ENCODE assay signal across 3 cellular contexts in genomic region chr1:109331113-109331512, GRCh38.
TF ChIP-seq lines count a peak whose summit lies in the region.

No MANE protein-coding gene starts in this region.

TF ChIP-seq in HepG2, 621 proteins besides CTCF, POLR2A, EP300 and RAD21:
- TF ChIP-seq EZH2 (conservative IDR thresholded peaks at IDR 0.05; ENCODE audit: low read depth, low read length), result no peak
- no peak for TF ChIP-seq MEIS2 (CRISPR knock-in tag; IDR thresholded peaks at IDR 0.05)
- TF ChIP-seq SAP130 (CRISPR knock-in tag; IDR thresholded peaks at IDR 0.05; ENCODE audit: low read depth), result no peak
- no peak for TF ChIP-seq SIX4 (CRISPR knock-in tag; IDR thresholded peaks at IDR 0.05)
- no peak for TF ChIP-seq ZBTB33 (CRISPR knock-in tag; IDR thresholded peaks at IDR 0.05)
- no peak for TF ChIP-seq SP2 (CRISPR knock-in tag; IDR thresholded peaks at IDR 0.05)
- TF ChIP-seq HNRNPK (IDR thresholded peaks at IDR 0.05; ENCODE audit: low read depth, low read length, poor library complexity, severe bottlenecking), result no peak
- no peak for TF ChIP-seq BCL6 (CRISPR knock-in tag; IDR thresholded peaks at IDR 0.05)
- TF ChIP-seq ZIK1 (CRISPR knock-in tag; IDR thresholded peaks at IDR 0.05; ENCODE audit: borderline replicate concordance, low read depth), result no peak
- TF ChIP-seq ZBTB8A (CRISPR knock-in tag; IDR thresholded peaks at IDR 0.05; ENCODE audit: borderline replicate concordance, low read depth), result no peak
- TF ChIP-seq NCOA2 (CRISPR knock-in tag; IDR thresholded peaks at IDR 0.05), result no peak

TF ChIP-seq in HEK293, 187 proteins besides CTCF, POLR2A, EP300 and RAD21:
- TF ChIP-seq ZNF785 (tag by site-specific recombination; IDR thresholded peaks at IDR 0.05) (no peak), ZNF174 (tag by site-specific recombination; IDR thresholded peaks at IDR 0.05) (no peak), SCRT1 (tag by site-specific recombination; IDR thresholded peaks at IDR 0.05; ENCODE audit: borderline replicate concordance) (no peak), ZBTB26 (tag by site-specific recombination; optimal IDR thresholded peaks at IDR 0.05) (no peak), SETDB1 (IDR thresholded peaks at IDR 0.05; ENCODE audit: insufficient read length, low read length) (peak; percentile 69), ZNF362 (tag by site-specific recombination; IDR thresholded peaks at IDR 0.05) (no peak), ZSCAN16 (tag by site-specific recombination; IDR thresholded peaks at IDR 0.05) (no peak), ZNF449 (tag by site-specific recombination; IDR thresholded peaks at IDR 0.05) (no peak), ZNF391 (tag by site-specific recombination; IDR thresholded peaks at IDR 0.05; ENCODE audit: borderline replicate concordance, low read depth) (no peak), ZNF169 (tag by site-specific recombination; IDR thresholded peaks at IDR 0.05) (no peak), ZSCAN5A (tag by site-specific recombination; IDR thresholded peaks at IDR 0.05) (no peak), ZNF521 (tag by site-specific recombination; IDR thresholded peaks at IDR 0.05) (no peak), ZNF366 (tag by site-specific recombination; conservative IDR thresholded peaks at IDR 0.05) (no peak), ZNF211 (tag by site-specific recombination; IDR thresholded peaks at IDR 0.05; ENCODE audit: low read depth) (peak; percentile 70; the same call in 1 of the 2 replicates), ZNF132 (tag by site-specific recombination; IDR thresholded peaks at IDR 0.05; ENCODE audit: borderline replicate concordance) (no peak), ZNF664 (tag by site-specific recombination; IDR thresholded peaks at IDR 0.05) (peak; percentile 89), ZNF501 (tag by site-specific recombination; IDR thresholded peaks at IDR 0.05) (no peak)

TF ChIP-seq in K562, 482 proteins besides CTCF, POLR2A, EP300 and RAD21:
- TF ChIP-seq NELFE (IDR thresholded peaks at IDR 0.05; ENCODE audit: insufficient read depth, insufficient read length) (no peak), JUND (IDR thresholded peaks at IDR 0.05; ENCODE audit: borderline replicate concordance, low read depth, low read length) (no peak), JUND (tag; IDR thresholded peaks at IDR 0.05; ENCODE audit: borderline replicate concordance, low read depth, low read length) (no peak), CHAMP1 (IDR thresholded peaks at IDR 0.05) (0 out of 2 replicates have a peak, but pooled peaks have one; percentile 49), CBX3 (IDR thresholded peaks at IDR 0.05; ENCODE audit: borderline replicate concordance in 1 of 2, low read length in 2 of 2) (peak in 1 of 2 experiments; percentile 88; a peak in 2 of 3 replicates), CHD7 (IDR thresholded peaks at IDR 0.05; ENCODE audit: low read depth, low read length) (no peak), PHF21A (IDR thresholded peaks at IDR 0.05; ENCODE audit: borderline replicate concordance, low read depth) (no peak), ZKSCAN8 (CRISPR knock-in tag; IDR thresholded peaks at IDR 0.05) (no peak), TRIM28 (IDR thresholded peaks at IDR 0.05) (peak; percentile 89), ZNF324 (CRISPR knock-in tag; IDR thresholded peaks at IDR 0.05) (peak; percentile 99), ADNP (tag; IDR thresholded peaks at IDR 0.05) (0 out of 2 replicates have a peak, but pooled peaks have one; percentile 32), ZNF23 (CRISPR knock-in tag; IDR thresholded peaks at IDR 0.05) (no peak), TRIM24 (IDR thresholded peaks at IDR 0.05) (peak in 1 of 2 experiments; percentile 44; a peak in 1 of 4 replicates), ZEB2 (IDR thresholded peaks at IDR 0.05) (0 out of 2 replicates have a peak, but pooled peaks have one; percentile 22), ZNF280A (IDR thresholded peaks at IDR 0.05; ENCODE audit: low read depth, partially characterized antibody) (peak; percentile 82)
